Comparison of ENCODE assay signal across 14 cellular contexts in the genomic region with DNA sequence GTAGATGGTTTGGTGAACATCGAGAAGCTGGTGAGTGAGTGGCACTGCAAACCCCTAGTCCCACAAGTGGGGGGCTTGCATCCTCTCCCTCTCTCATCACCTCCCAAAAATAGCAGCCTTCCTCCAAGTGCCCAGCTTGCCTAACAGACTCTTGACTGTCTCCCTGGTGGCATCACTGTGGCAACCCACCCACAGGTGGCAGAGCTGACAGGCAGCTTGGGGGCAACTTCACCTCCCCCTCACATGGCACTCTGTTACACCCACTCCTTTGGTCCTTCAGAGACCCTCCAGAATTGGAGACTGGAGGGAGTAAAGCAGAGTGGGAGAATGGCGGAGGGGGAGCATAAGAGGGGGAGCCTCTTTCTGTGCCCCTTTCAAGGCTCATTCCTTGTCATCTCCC.
"Had no signal": no experiment of that assay in that cellular context is flagged by ENCODE, and none has a peak within 500 bp of the region (broad histone marks: within the 10 kb centered on the region; RNA-seq: fewer than 3 reads in every experiment).

No MANE protein-coding gene starts in this region.

- H3K27me3 ChIP-seq: ovary, right lobe of liver, suprapubic skin had no signal

- H3K36me3 ChIP-seq: ovary, right lobe of liver had no signal

- H3K4me1 Mint-ChIP-seq: activated T-helper 17 cell treated with anti-CD3 and anti-CD28 coated beads, Interleukin-2, amount 50 U/mL, for 72 hours had no signal

- H3K4me1 ChIP-seq: right lobe of liver had no signal

- H3K36me3 Mint-ChIP-seq: activated naive CD4-positive, alpha-beta T cell treated with anti-CD3 and anti-CD28 coated beads, Interleukin-2, amount 10 ng/mL, durations not matched to agents 7 days and 5 days had no signal

- H3K9me3 Mint-ChIP-seq: activated naive CD4-positive, alpha-beta T cell treated with anti-CD3 and anti-CD28 coated beads, Interleukin-2, amount 10 ng/mL, durations not matched to agents 7 days and 5 days; activated T-helper 17 cell treated with anti-CD3 and anti-CD28 coated beads, Interleukin-2, amount 50 U/mL, for 72 hours; stimulated activated naive CD8-positive, alpha-beta T cell treated with anti-CD3 and anti-CD28 coated beads, Interleukin-15, Interleukin-2, amounts not matched to agents 100 ng/mL and 50 ng/mL, for 24 hours; type B pancreatic cell had no signal

- ATAC-seq: activated T-helper 17 cell treated with anti-CD3 and anti-CD28 coated beads, Interleukin-2, amount 50 U/mL, for 72 hours; right lobe of liver had no signal

- H3K27ac ChIP-seq: ovary, right lobe of liver, suprapubic skin had no signal

- H3K4me3 ChIP-seq: esophagus squamous epithelium, ovary, right lobe of liver, smooth muscle cell, suprapubic skin had no signal

- H3K4me3 Mint-ChIP-seq: activated naive CD4-positive, alpha-beta T cell treated with anti-CD3 and anti-CD28 coated beads, Interleukin-2, amount 10 ng/mL, durations not matched to agents 7 days and 5 days; stimulated activated naive CD8-positive, alpha-beta T cell treated with anti-CD3 and anti-CD28 coated beads, Interleukin-15, Interleukin-2, amounts not matched to agents 100 ng/mL and 50 ng/mL, for 24 hours; type B pancreatic cell had no signal

- H3K9me3 ChIP-seq: ovary, right lobe of liver, suprapubic skin had no signal

- DNase-seq: activated naive CD4-positive, alpha-beta T cell treated with anti-CD3 and anti-CD28 coated beads, Interleukin-2, amount 10 ng/mL, durations not matched to agents 7 days and 5 days; activated T-cell treated with anti-CD3 and anti-CD28 coated beads for 4 hours; central memory CD4-positive, alpha-beta T cell; effector CD8-positive, alpha-beta T cell; esophagus squamous epithelium; ovary; right lobe of liver; stimulated activated CD4-positive, alpha-beta T cell treated with anti-CD3 and anti-CD28 coated beads, Interleukin-4, amount 100 ng/mL, for 4 hours; stimulated activated CD8-positive, alpha-beta memory T cell treated with anti-CD3 and anti-CD28 coated beads, Interleukin-4, amount 100 ng/mL, for 48 hours had no signal

- H3K27ac Mint-ChIP-seq: activated naive CD4-positive, alpha-beta T cell treated with anti-CD3 and anti-CD28 coated beads, Interleukin-2, amount 10 ng/mL, durations not matched to agents 7 days and 5 days; stimulated activated naive CD8-positive, alpha-beta T cell treated with anti-CD3 and anti-CD28 coated beads, Interleukin-15, Interleukin-2, amounts not matched to agents 100 ng/mL and 50 ng/mL, for 24 hours; type B pancreatic cell had no signal
